Comparison of ENCODE assay signal across 22 cellular contexts in the genomic region with DNA sequence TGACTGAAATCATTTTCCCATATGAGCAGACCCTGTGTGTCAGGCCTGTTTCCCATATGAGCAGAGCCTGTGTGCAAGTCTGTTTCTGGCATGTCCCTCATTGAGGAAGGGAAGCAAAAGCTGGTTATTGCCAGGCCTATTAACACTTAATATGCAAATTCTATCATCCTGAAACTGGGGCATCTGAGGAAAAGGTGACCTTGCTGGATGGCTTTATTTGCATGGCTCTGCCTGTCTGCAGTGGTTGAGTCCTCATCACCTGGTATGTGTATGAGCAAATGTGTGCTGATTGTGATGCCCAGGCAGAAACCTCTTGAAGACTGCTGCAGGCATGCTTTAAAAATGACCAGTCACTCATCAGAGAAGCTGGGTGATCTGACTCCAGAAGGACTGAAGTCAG. TPM values are rescaled to one million over a fixed set of nuclear protein-coding genes. Genes with fewer than 3 reads are reported as not detected.
DNase-seq lines count a peak whose midpoint lies in the region; ATAC-seq and TF ChIP-seq lines count a peak whose summit lies in the region.
"Had no signal": no experiment of that assay in that cellular context is flagged by ENCODE, and none has a peak within 500 bp of the region (broad histone marks: within the 10 kb centered on the region; RNA-seq: fewer than 3 reads in every experiment).

No MANE protein-coding gene starts in this region.

- ATAC-seq in GM19468 (IDR thresholded peaks at IDR 0.05; ENCODE audit: extremely low read depth, unreplicated experiment) (peak; percentile 38), HG03097 (IDR thresholded peaks at IDR 0.05; ENCODE audit: low FRiP score, unreplicated experiment) (peak; percentile 51), left lung (peak; percentile 39)
- no peak for ATAC-seq in stimulated activated naive B cell treated with anti-CD40 and anti-IgM and Interleukin-4, amounts not matched to agents 10 μg/mL and 1 μg/mL and 100 μg/mL, for 72 hours (replicated peaks)
- ATAC-seq: PC-3, SK-N-SH treated with all-trans-retinoic acid at 6 μM for 48 hours had no signal

- no peaks in the 10 kb centered on the region for H3K27me3 ChIP-seq in left lung
- H3K27me3 ChIP-seq in mesenchymal stem cell (ENCODE audit: control insufficient read depth in 1 of 2, insufficient read depth in 1 of 2, low read length in 2 of 2) = no peaks in the 10 kb centered on the region
- H3K27me3 ChIP-seq in neuronal stem cell (ENCODE audit: control insufficient read depth in 3 of 3, insufficient read depth in 3 of 3, low read depth in 1 of 3, low read length in 3 of 3) = no peaks in the 10 kb centered on the region

- H3K27ac ChIP-seq in left lung (no peak overlapping the region), mesenchymal stem cell (ENCODE audit: low read length, poor library complexity, severe bottlenecking) (no peak overlapping the region), neuronal stem cell (replicated peaks; ENCODE audit: low read length) (no peak overlapping the region)

- H4K8ac ChIP-seq in mesenchymal stem cell (ENCODE audit: low read length) = no peak overlapping the region
- H4K8ac ChIP-seq in neuronal stem cell (ENCODE audit: low read depth, low read length) = no peak overlapping the region

- H3K23ac ChIP-seq in mesenchymal stem cell (ENCODE audit: low read length in 2 of 2) = no peak overlapping the region
- H3K23ac ChIP-seq in neuronal stem cell (ENCODE audit: low read depth, low read length, poor library complexity) = no peak overlapping the region

- H3K9me3 Mint-ChIP-seq in stimulated activated naive B cell treated with anti-CD40 and anti-IgM and Interleukin-4, amounts not matched to agents 10 μg/mL and 1 μg/mL and 100 μg/mL, for 72 hours = no peaks in the 10 kb centered on the region
- H3K9me3 Mint-ChIP-seq: CD8-positive, alpha-beta memory T cell had no signal

- no peak overlapping the region for H3K4me3 Mint-ChIP-seq in stimulated activated naive B cell treated with anti-CD40 and anti-IgM and Interleukin-4, amounts not matched to agents 10 μg/mL and 1 μg/mL and 100 μg/mL, for 72 hours
- H3K4me3 Mint-ChIP-seq: CD8-positive, alpha-beta memory T cell had no signal

- no peak overlapping the region for H3K4ac ChIP-seq in mesenchymal stem cell (ENCODE audit: low read depth in 1 of 2, low read length in 2 of 2)
- H3K4ac ChIP-seq in neuronal stem cell (ENCODE audit: low read length) = no peak overlapping the region

- peaks cover 0 to 2% of the 10 kb centered on the region in 2 donors for H3K4me1 Mint-ChIP-seq in stimulated activated naive B cell treated with anti-CD40 and anti-IgM and Interleukin-4, amounts not matched to agents 10 μg/mL and 1 μg/mL and 100 μg/mL, for 72 hours

- TF ChIP-seq CTCF in left lung (IDR thresholded peaks at IDR 0.05) = no peak

- intact Hi-C loops in left lung (cut with DNase I) = no loop called here

- peaks cover 52 to 66% of the 10 kb centered on the region in 2 donors for H3K36me3 Mint-ChIP-seq in stimulated activated naive B cell treated with anti-CD40 and anti-IgM and Interleukin-4, amounts not matched to agents 10 μg/mL and 1 μg/mL and 100 μg/mL, for 72 hours

- H2AFZ ChIP-seq in mesenchymal stem cell (ENCODE audit: low read depth, low read length) = no peak overlapping the region
- H2AFZ ChIP-seq in neuronal stem cell (ENCODE audit: low read length) = no peak overlapping the region

- no peak overlapping the region for H3K27ac Mint-ChIP-seq in stimulated activated naive B cell treated with anti-CD40 and anti-IgM and Interleukin-4, amounts not matched to agents 10 μg/mL and 1 μg/mL and 100 μg/mL, for 72 hours

- H3K79me1 ChIP-seq in mesenchymal stem cell (replicated peaks; ENCODE audit: low read length, poor library complexity, severe bottlenecking) (no peaks in the 10 kb centered on the region), neuronal stem cell (ENCODE audit: low read depth, low read length) (no peaks in the 10 kb centered on the region)

- H3K14ac ChIP-seq in mesenchymal stem cell (ENCODE audit: low read length in 2 of 2) = no peak overlapping the region
- no peak overlapping the region for H3K14ac ChIP-seq in neuronal stem cell (ENCODE audit: low read length)

- H2BK12ac ChIP-seq in mesenchymal stem cell (ENCODE audit: low read length in 2 of 2) = no peak overlapping the region
- no peak overlapping the region for H2BK12ac ChIP-seq in neuronal stem cell (ENCODE audit: low read length)

- H2BK15ac ChIP-seq in mesenchymal stem cell (ENCODE audit: low read depth, poor library complexity, severe bottlenecking) (no peak overlapping the region), neuronal stem cell (ENCODE audit: low read length) (no peak overlapping the region)

- H2BK5ac ChIP-seq in mesenchymal stem cell (ENCODE audit: low read depth, low read length, poor library complexity, severe bottlenecking) (no peak overlapping the region), neuronal stem cell (ENCODE audit: low read length) (no peak overlapping the region)

- H3K4me2 ChIP-seq in mesenchymal stem cell (ENCODE audit: low read length, poor library complexity, severe bottlenecking) = no peak overlapping the region
- no peak overlapping the region for H3K4me2 ChIP-seq in neuronal stem cell (ENCODE audit: insufficient read depth, low read length, poor library complexity, severe bottlenecking)

- H2AK5ac ChIP-seq in mesenchymal stem cell (ENCODE audit: low read length, severe bottlenecking) = no peak overlapping the region
- H2AK5ac ChIP-seq in neuronal stem cell (ENCODE audit: low read depth, low read length) = no peak overlapping the region

- H3K36me3 ChIP-seq in left lung (peaks cover 0 to 55% of the 10 kb centered on the region in 2 donors), mesenchymal stem cell (ENCODE audit: control insufficient read depth in 1 of 2, insufficient read depth in 2 of 2, low read depth in 1 of 2, low read length in 2 of 2) (peaks cover 10 to 68% of the 10 kb centered on the region in 2 experiments), neuronal stem cell (replicated peaks in 1 of 2; ENCODE audit: control insufficient read depth in 2 of 2, insufficient read depth in 2 of 2, low read length in 2 of 2) (peaks cover 16 to 74% of the 10 kb centered on the region in 2 donors)

- H4K91ac ChIP-seq in mesenchymal stem cell (ENCODE audit: low read length) = no peak overlapping the region
- no peak overlapping the region for H4K91ac ChIP-seq in neuronal stem cell (ENCODE audit: low read depth, low read length, poor library complexity)

- H3K4me1 ChIP-seq in left lung (peaks cover 0 to 2% of the 10 kb centered on the region in 2 donors), mesenchymal stem cell (ENCODE audit: control insufficient read depth, insufficient read depth, low read depth, low read length) (no peaks in the 10 kb centered on the region), neuronal stem cell (ENCODE audit: control insufficient read depth in 2 of 2, insufficient read depth in 1 of 2, low read depth in 1 of 2, low read length in 2 of 2) (peaks cover 0 to 7% of the 10 kb centered on the region in 2 donors)

- H3K27me3 Mint-ChIP-seq in stimulated activated naive B cell treated with anti-CD40 and anti-IgM and Interleukin-4, amounts not matched to agents 10 μg/mL and 1 μg/mL and 100 μg/mL, for 72 hours = no peaks in the 10 kb centered on the region
- H3K27me3 Mint-ChIP-seq: CD8-positive, alpha-beta memory T cell had no signal

- H3K9me3 ChIP-seq in left lung (no peaks in the 10 kb centered on the region), mesenchymal stem cell (ENCODE audit: control insufficient read depth, low read length) (no peaks in the 10 kb centered on the region), neuronal stem cell (replicated peaks in 1 of 2; ENCODE audit: control insufficient read depth in 2 of 2, insufficient read depth in 1 of 2, low read depth in 1 of 2, low read length in 2 of 2) (no peaks in the 10 kb centered on the region)

- no peak overlapping the region for H2BK120ac ChIP-seq in mesenchymal stem cell (ENCODE audit: low read depth, low read length)
- H2BK120ac ChIP-seq in neuronal stem cell (ENCODE audit: low read depth, low read length) = no peak overlapping the region

- no peak overlapping the region for H3K9ac ChIP-seq in mesenchymal stem cell (ENCODE audit: low read length)
- no peak overlapping the region for H3K9ac ChIP-seq in neuronal stem cell (ENCODE audit: low read depth, low read length, poor library complexity)

- DNase-seq in NCI-H1048 (lab: John Stamatoyannopoulos, UW) (peak; percentile 39), left lung (no peak), mesenchymal stem cell (no peak), dermis blood vessel endothelial cell (no peak), neuronal stem cell (ENCODE audit: low spot score) (no peak)
- no peak for DNase-seq in stimulated activated naive B cell treated with anti-CD40 and anti-IgM and Interleukin-4, amounts not matched to agents 10 μg/mL and 1 μg/mL and 100 μg/mL, for 72 hours
- DNase-seq: C1 segment of cervical spinal cord; CD8-positive, alpha-beta memory T cell; KBM-7; MV-4-11; NCI-H1417; NCI-H187; NCI-H2107; NCI-H510A; PC-3; RPMI8226; SIG-M5; T-helper 1 cell had no signal

- H3K4me3 ChIP-seq in left lung = no peak overlapping the region
- H3K4me3 ChIP-seq in mesenchymal stem cell (ENCODE audit: insufficient read depth in 1 of 2, low read depth in 1 of 2, low read length in 2 of 2) = no peak overlapping the region
- H3K4me3 ChIP-seq in neuronal stem cell (ENCODE audit: low read length in 2 of 2) = no peak overlapping the region

- H3K18ac ChIP-seq in mesenchymal stem cell (ENCODE audit: low read depth in 1 of 2, low read length in 2 of 2) = no peak overlapping the region
- H3K18ac ChIP-seq in neuronal stem cell (ENCODE audit: low read length) = no peak overlapping the region

RNA-seq across cellular contexts. Expression of gene EIF4E2, which starts 31.2 kb away (rescaled TPM):
- total RNA-seq in left lung (10 to 100 TPM; 67.4 to 71.1 TPM), dermis blood vessel endothelial cell (102 and 112 TPM in 2 replicates)
- polyA plus RNA-seq in mesenchymal stem cell (2013, experiment 1 of 2) = 66.8 TPM
- 68.3 TPM for polyA plus RNA-seq in mesenchymal stem cell (2013, experiment 2 of 2)
- polyA plus RNA-seq in neuronal stem cell (2013, experiment 1 of 2) = 57.9 TPM
- polyA plus RNA-seq in neuronal stem cell (2013, experiment 2 of 2) = 58.5 TPM

RNA-seq across cellular contexts. Expression of gene TIGD1, which starts 31.4 kb away (rescaled TPM):
- total RNA-seq in left lung (1 to 10 TPM; 3.7 to 3.8 TPM), dermis blood vessel endothelial cell (1.3 and 1.5 TPM in 2 replicates)
- 2.6 TPM for polyA plus RNA-seq in mesenchymal stem cell (2013, experiment 1 of 2)
- polyA plus RNA-seq in mesenchymal stem cell (2013, experiment 2 of 2) = 2.8 TPM
- polyA plus RNA-seq in neuronal stem cell (2013, experiment 1 of 2) = 10.3 TPM
- 10.3 TPM for polyA plus RNA-seq in neuronal stem cell (2013, experiment 2 of 2)

RNA-seq across cellular contexts. Expression of gene CHRNG, which starts 42.2 kb away (rescaled TPM):
- total RNA-seq in left lung (not detected), dermis blood vessel endothelial cell (not detected in 2 replicates)
- polyA plus RNA-seq in mesenchymal stem cell (2013, experiment 1 of 2) = not detected
- polyA plus RNA-seq in mesenchymal stem cell (2013, experiment 2 of 2) = not detected
- polyA plus RNA-seq in neuronal stem cell (2013, experiment 1 of 2) = not detected
- polyA plus RNA-seq in neuronal stem cell (2013, experiment 2 of 2) = not detected
- total RNA-seq: CD8-positive, alpha-beta memory T cell; H1; PC-3 had no signal
- polyA plus RNA-seq: CD8-positive, alpha-beta memory T cell had no signal

RNA-seq across cellular contexts. Expression of gene EFHD1, which starts 51.7 kb away (rescaled TPM):
- total RNA-seq in left lung (1 to 10 TPM; 3.8 to 5.5 TPM), dermis blood vessel endothelial cell (0.14 and 0.17 TPM in 2 replicates)
- 0.76 TPM for polyA plus RNA-seq in mesenchymal stem cell (2013, experiment 1 of 2)
- polyA plus RNA-seq in mesenchymal stem cell (2013, experiment 2 of 2) = 0.59 TPM
- polyA plus RNA-seq in neuronal stem cell (2013, experiment 1 of 2) = 29.6 TPM
- 28.2 TPM for polyA plus RNA-seq in neuronal stem cell (2013, experiment 2 of 2)

RNA-seq across cellular contexts. Expression of gene CHRND, which starts 55.8 kb away (rescaled TPM):
- not detected for total RNA-seq in left lung
- not detected for polyA plus RNA-seq in mesenchymal stem cell (2013, experiment 1 of 2)
- not detected for polyA plus RNA-seq in mesenchymal stem cell (2013, experiment 2 of 2)
- not detected in 2 replicates for total RNA-seq in dermis blood vessel endothelial cell
- 0.18 TPM for polyA plus RNA-seq in neuronal stem cell (2013, experiment 1 of 2)
- polyA plus RNA-seq in neuronal stem cell (2013, experiment 2 of 2) = 0.14 TPM
- total RNA-seq: CD8-positive, alpha-beta memory T cell; H1; PC-3 had no signal
- polyA plus RNA-seq: CD8-positive, alpha-beta memory T cell had no signal

Comparison
In these comparisons a context has a peak if more than half of its experiments do, and no peak if none do; other contexts are left out.
1. ATAC-seq: peak in GM19468 (single experiment), HG03097 (single experiment) and left lung (single experiment); none in stimulated activated naive B cell treated with anti-CD40 and anti-IgM and Interleukin-4, amounts not matched to agents 10 μg/mL and 1 μg/mL and 100 μg/mL, for 72 hours (0 of 2).